In the genomic region with DNA sequence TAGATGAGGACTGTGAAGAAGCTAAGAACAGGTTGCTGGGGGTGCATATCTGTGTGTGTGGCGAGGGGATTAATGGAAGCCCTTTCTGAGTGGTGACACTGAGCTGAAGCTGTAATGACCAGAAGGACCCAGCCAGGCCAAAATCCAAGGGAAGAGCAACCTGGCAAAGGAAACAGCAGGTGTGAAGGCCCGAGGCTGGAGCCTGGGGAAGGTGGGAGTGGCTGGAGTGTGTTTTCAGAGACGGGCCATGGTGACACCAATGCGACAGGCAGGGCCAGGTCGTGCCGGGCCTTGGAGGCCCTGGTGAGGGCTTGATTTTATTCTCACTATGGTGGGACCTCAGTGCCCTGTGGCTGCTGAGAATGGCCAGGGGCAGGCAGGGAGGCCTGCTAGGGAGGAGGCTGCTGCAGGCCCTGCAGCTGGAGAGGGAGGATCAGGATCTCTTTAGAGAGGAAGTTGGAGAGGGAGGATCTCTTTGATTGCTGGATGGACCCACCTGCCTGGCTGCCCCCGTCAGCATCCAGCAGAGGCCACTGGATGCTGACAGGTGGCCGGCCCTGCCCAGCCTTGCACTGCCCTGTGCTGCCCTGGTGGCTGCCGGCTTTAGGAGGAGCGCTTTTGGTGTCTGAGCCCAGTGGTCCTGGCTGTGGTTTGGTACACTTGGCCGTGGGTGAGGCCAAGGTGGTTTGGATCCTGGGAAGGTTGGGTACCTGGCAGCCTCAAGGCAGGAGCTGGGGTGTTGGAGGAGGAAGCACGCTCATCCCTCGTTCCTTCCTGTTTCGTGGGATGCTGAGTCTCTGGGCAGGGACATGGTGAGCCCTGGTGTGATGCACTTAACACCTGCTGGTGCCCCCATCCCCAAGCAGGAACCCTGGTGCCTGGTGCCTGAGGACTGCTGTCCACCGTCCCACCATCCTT, we compare ENCODE assay signal across 13 cellular contexts.
A peak's percentile ranks its signal among the peaks of the same experiment; 100 is the strongest.
DNase-seq lines count a peak whose midpoint lies in the region; ATAC-seq and TF ChIP-seq lines count a peak whose summit lies in the region.
"Had no signal": no experiment of that assay in that cellular context is flagged by ENCODE, and none has a peak within 500 bp of the region (broad histone marks: within the 10 kb centered on the region; RNA-seq: fewer than 3 reads in every experiment).

No MANE protein-coding gene starts in this region.

- POLR2A ChIA-PET in activated naive CD8-positive, alpha-beta T cell treated with anti-CD3 and anti-CD28 coated beads, Interleukin-2, amount 10 ng/mL, durations not matched to agents 7 days and 5 days (lab: Charles Lee): interaction anchor here (1.0 kb wide), 1 partner anchor 92 kb away, joined by 4 read pairs; no protein-coding TSS in a partner anchor
- POLR2A ChIA-PET in activated CD4-positive, alpha-beta memory T cell treated with anti-CD3 and anti-CD28 coated beads for 36 hours (lab: Charles Lee): no interaction called here

- H3K36me3 Mint-ChIP-seq in activated naive CD8-positive, alpha-beta T cell treated with anti-CD3 and anti-CD28 coated beads, Interleukin-2, amount 10 ng/mL, durations not matched to agents 7 days and 5 days: no peaks in the 10 kb centered on the region
- H3K36me3 Mint-ChIP-seq in activated naive CD8-positive, alpha-beta T cell treated with anti-CD3 and anti-CD28 coated beads for 36 hours: peaks cover 16% of the 10 kb centered on the region
- no peaks in the 10 kb centered on the region for H3K36me3 Mint-ChIP-seq in activated CD4-positive, alpha-beta memory T cell treated with anti-CD3 and anti-CD28 coated beads for 36 hours

- H3K4me3 ChIP-seq in lung (no peak overlapping the region), upper lobe of right lung (no peak overlapping the region), hepatocyte (no peak overlapping the region)
- H3K4me3 ChIP-seq: tibial artery had no signal

- peak overlapping the region; percentile 25 for H3K27ac Mint-ChIP-seq in activated naive CD8-positive, alpha-beta T cell treated with anti-CD3 and anti-CD28 coated beads, Interleukin-2, amount 10 ng/mL, durations not matched to agents 7 days and 5 days
- H3K27ac Mint-ChIP-seq in activated naive CD8-positive, alpha-beta T cell treated with anti-CD3 and anti-CD28 coated beads for 36 hours: no peak overlapping the region
- H3K27ac Mint-ChIP-seq in activated CD4-positive, alpha-beta memory T cell treated with anti-CD3 and anti-CD28 coated beads for 36 hours: peak overlapping the region; percentile 40

- CTCF ChIA-PET in activated CD4-positive, alpha-beta memory T cell treated with anti-CD3 and anti-CD28 coated beads for 36 hours (lab: Charles Lee): interaction anchor here (0.6 to 5.3 kb wide), 4 partner anchors 71 to 123 kb away, joined by 3 to 65 read pairs (median 8); no protein-coding TSS in a partner anchor

- H3K9me3 Mint-ChIP-seq in activated naive CD8-positive, alpha-beta T cell treated with anti-CD3 and anti-CD28 coated beads, Interleukin-2, amount 10 ng/mL, durations not matched to agents 7 days and 5 days: peaks cover 2% of the 10 kb centered on the region
- peaks cover 9% of the 10 kb centered on the region for H3K9me3 Mint-ChIP-seq in activated naive CD8-positive, alpha-beta T cell treated with anti-CD3 and anti-CD28 coated beads for 36 hours
- H3K9me3 Mint-ChIP-seq in activated CD4-positive, alpha-beta memory T cell treated with anti-CD3 and anti-CD28 coated beads for 36 hours: peaks cover 10% of the 10 kb centered on the region

- no peaks in the 10 kb centered on the region for H3K36me3 ChIP-seq in lung (ENCODE audit: control insufficient read depth in 2 of 2, insufficient read depth in 2 of 2, low read length in 2 of 2)
- no peaks in the 10 kb centered on the region for H3K36me3 ChIP-seq in upper lobe of right lung
- H3K36me3 ChIP-seq in hepatocyte (replicated peaks; ENCODE audit: insufficient read depth, low read depth): no peaks in the 10 kb centered on the region
- H3K36me3 ChIP-seq: BE2C had no signal

- no peaks in the 10 kb centered on the region for H4K20me1 ChIP-seq in hepatocyte (ENCODE audit: insufficient read depth, poor library complexity, severe bottlenecking)

- H3K79me2 ChIP-seq in hepatocyte: peaks cover 93% of the 10 kb centered on the region

- WGBS in lung, 2 donors: 81 to 88% methylated on average over 15 of the region's 15 CpGs
- 90% methylated on average over 12 of the region's 15 CpGs for WGBS in hepatocyte (ENCODE audit: low lambda C conversion rate, missing lambda C conversion rate)

- H3K9me3 ChIP-seq in lung (ENCODE audit: control insufficient read depth in 2 of 2, insufficient read depth in 1 of 2, low read length in 1 of 2) (no peaks in the 10 kb centered on the region), upper lobe of right lung (no peaks in the 10 kb centered on the region), hepatocyte (ENCODE audit: low read depth) (no peaks in the 10 kb centered on the region)
- H3K9me3 ChIP-seq: BE2C, tibial artery had no signal

- ATAC-seq in activated naive CD8-positive, alpha-beta T cell treated with anti-CD3 and anti-CD28 coated beads, Interleukin-2, amount 10 ng/mL, durations not matched to agents 7 days and 5 days (ENCODE audit: low read depth): no peak
- ATAC-seq in lung (ENCODE audit: insufficient read depth, low FRiP score) (no peak), upper lobe of right lung (no peak), GM21381 (IDR thresholded peaks at IDR 0.05; ENCODE audit: unreplicated experiment) (no peak)
- ATAC-seq: activated CD4-positive, CD25-positive, alpha-beta regulatory T cell treated with anti-CD3 and anti-CD28 coated beads, Interleukin-2, amount 50 U/mL, for 24 hours had no signal

- peaks cover 56% of the 10 kb centered on the region for H3K4me1 Mint-ChIP-seq in activated naive CD8-positive, alpha-beta T cell treated with anti-CD3 and anti-CD28 coated beads, Interleukin-2, amount 10 ng/mL, durations not matched to agents 7 days and 5 days
- peaks cover 60% of the 10 kb centered on the region for H3K4me1 Mint-ChIP-seq in activated naive CD8-positive, alpha-beta T cell treated with anti-CD3 and anti-CD28 coated beads for 36 hours
- peaks cover 58% of the 10 kb centered on the region for H3K4me1 Mint-ChIP-seq in activated CD4-positive, alpha-beta memory T cell treated with anti-CD3 and anti-CD28 coated beads for 36 hours (ENCODE audit: low read depth)

- H3K4me2 ChIP-seq in hepatocyte: no peak overlapping the region

- H3K27me3 Mint-ChIP-seq in activated naive CD8-positive, alpha-beta T cell treated with anti-CD3 and anti-CD28 coated beads, Interleukin-2, amount 10 ng/mL, durations not matched to agents 7 days and 5 days: no peaks in the 10 kb centered on the region
- H3K27me3 Mint-ChIP-seq in activated naive CD8-positive, alpha-beta T cell treated with anti-CD3 and anti-CD28 coated beads for 36 hours: no peaks in the 10 kb centered on the region
- H3K27me3 Mint-ChIP-seq in activated CD4-positive, alpha-beta memory T cell treated with anti-CD3 and anti-CD28 coated beads for 36 hours: no peaks in the 10 kb centered on the region

- no peak overlapping the region for H3K27ac ChIP-seq in lung (ENCODE audit: low read depth in 1 of 2, low read length in 1 of 2)
- H3K27ac ChIP-seq in upper lobe of right lung: no peak overlapping the region
- no peak overlapping the region for H3K27ac ChIP-seq in hepatocyte
- H3K27ac ChIP-seq: tibial artery had no signal

- intact Hi-C loops in activated CD4-positive, alpha-beta memory T cell treated with anti-CD3 and anti-CD28 coated beads for 36 hours (cut with micrococcal nuclease): loop anchor here (5.0 kb wide), 1 partner anchor 47 kb away; no protein-coding TSS in a partner anchor
- intact Hi-C loops in upper lobe of right lung (cut with DNase I): loop anchor here (5.0 kb wide), 1 partner anchor 163 kb away; no protein-coding TSS in a partner anchor

- H3K4me3 Mint-ChIP-seq in activated naive CD8-positive, alpha-beta T cell treated with anti-CD3 and anti-CD28 coated beads, Interleukin-2, amount 10 ng/mL, durations not matched to agents 7 days and 5 days: no peak overlapping the region
- H3K4me3 Mint-ChIP-seq in activated naive CD8-positive, alpha-beta T cell treated with anti-CD3 and anti-CD28 coated beads for 36 hours: no peak overlapping the region
- no peak overlapping the region for H3K4me3 Mint-ChIP-seq in activated CD4-positive, alpha-beta memory T cell treated with anti-CD3 and anti-CD28 coated beads for 36 hours

- no peak overlapping the region for H2AFZ ChIP-seq in hepatocyte

- peak; percentile 30 for DNase-seq in activated naive CD8-positive, alpha-beta T cell treated with anti-CD3 and anti-CD28 coated beads, Interleukin-2, amount 10 ng/mL, durations not matched to agents 7 days and 5 days
- DNase-seq in activated naive CD8-positive, alpha-beta T cell treated with anti-CD3 and anti-CD28 coated beads for 36 hours: no peak
- DNase-seq in activated CD4-positive, alpha-beta memory T cell treated with anti-CD3 and anti-CD28 coated beads for 36 hours: peak; percentile 7
- DNase-seq in lung (ENCODE audit: low spot score): peak; percentile 28
- peak; percentile 57 for DNase-seq in upper lobe of right lung
- DNase-seq in NCI-H2029 treated with DMSO at 0.1 percent for 48 hours (lab: John Stamatoyannopoulos, UW): no peak
- DNase-seq in hepatocyte (ENCODE audit: low spot score): no peak
- DNase-seq: BE2C, GOT3, NCI-H187 had no signal

- no peaks in the 10 kb centered on the region for H3K9me2 ChIP-seq in hepatocyte (replicated peaks; ENCODE audit: insufficient read depth)

- no peak for TF ChIP-seq CTCF in lung (IDR thresholded peaks at IDR 0.05; ENCODE audit: control extremely low read depth, extremely low read depth)
- no peak for TF ChIP-seq CTCF in upper lobe of right lung (IDR thresholded peaks at IDR 0.05)
- TF ChIP-seq CTCF in hepatocyte (IDR thresholded peaks at IDR 0.05; ENCODE audit: poor library complexity): no peak

- H3K27me3 ChIP-seq in lung (ENCODE audit: control insufficient read depth, insufficient read depth) (no peaks in the 10 kb centered on the region), upper lobe of right lung (no peaks in the 10 kb centered on the region), hepatocyte (no peaks in the 10 kb centered on the region)
- H3K27me3 ChIP-seq: BE2C, tibial artery had no signal

- H3K4me1 ChIP-seq in lung (ENCODE audit: control insufficient read depth in 2 of 2, insufficient read depth in 2 of 2, low read length in 2 of 2): peaks cover 0 to 16% of the 10 kb centered on the region in 2 donors
- peaks cover 29% of the 10 kb centered on the region for H3K4me1 ChIP-seq in upper lobe of right lung
- H3K4me1 ChIP-seq in hepatocyte (ENCODE audit: insufficient read depth): peaks cover 49% of the 10 kb centered on the region

Comparison
In these comparisons a context has a peak if more than half of its experiments do, and no peak if none do; other contexts are left out.
1. DNase-seq: peak in activated naive CD8-positive, alpha-beta T cell treated with anti-CD3 and anti-CD28 coated beads, Interleukin-2, amount 10 ng/mL, durations not matched to agents 7 days and 5 days (single experiment), activated CD4-positive, alpha-beta memory T cell treated with anti-CD3 and anti-CD28 coated beads for 36 hours (single experiment), lung (single experiment) and upper lobe of right lung (single experiment); none in activated naive CD8-positive, alpha-beta T cell treated with anti-CD3 and anti-CD28 coated beads for 36 hours (single experiment), NCI-H2029 treated with DMSO at 0.1 percent for 48 hours (single experiment) and hepatocyte (single experiment).